In the genomic region with DNA sequence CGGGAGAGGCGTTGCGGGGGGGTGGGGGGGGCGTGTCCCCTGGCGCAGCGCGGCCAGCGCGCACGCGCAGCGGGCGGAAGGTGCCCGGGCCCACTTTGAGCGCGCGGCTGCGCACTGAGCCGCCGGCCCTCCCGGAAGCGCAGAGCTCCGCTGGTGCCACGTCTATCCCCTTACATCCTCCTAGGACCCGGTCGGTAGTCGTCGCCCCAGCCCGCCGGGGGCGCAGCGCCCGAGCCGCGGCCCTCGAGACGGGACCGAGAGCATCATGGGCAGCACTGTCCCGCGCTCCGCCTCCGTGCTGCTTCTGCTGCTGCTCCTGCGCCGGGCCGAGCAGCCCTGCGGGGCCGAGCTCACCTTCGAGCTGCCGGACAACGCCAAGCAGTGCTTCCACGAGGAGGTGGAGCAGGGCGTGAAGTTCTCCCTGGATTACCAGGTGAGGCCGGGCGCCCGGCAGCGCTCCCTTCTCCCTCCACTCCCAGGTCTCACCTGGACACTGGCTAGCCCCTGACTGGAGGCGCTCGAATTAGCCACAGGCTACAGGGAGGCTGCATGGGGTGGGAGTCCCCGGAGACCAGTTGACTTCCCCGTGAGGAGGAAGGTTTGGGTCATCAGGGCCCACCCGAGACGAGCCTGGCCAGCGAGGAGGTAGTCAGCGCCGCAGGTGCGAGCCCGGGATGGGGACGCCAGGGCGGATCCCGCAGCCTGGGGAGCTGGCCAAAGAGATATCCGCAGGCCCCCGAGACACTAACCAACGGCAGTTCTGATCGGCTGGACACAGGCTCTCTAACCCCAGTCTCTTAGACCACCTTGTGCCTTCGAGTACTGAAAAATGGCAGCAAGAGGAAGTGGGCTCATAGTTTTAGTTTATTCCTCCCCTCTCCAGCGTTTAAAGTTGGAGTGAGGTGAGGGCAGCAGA, we compare ENCODE assay signal across 8 cellular contexts. TPM values are rescaled to one million over a fixed set of nuclear protein-coding genes. Genes with fewer than 3 reads are reported as not detected.
DNase-seq lines count a peak whose midpoint lies in the region; ATAC-seq and TF ChIP-seq lines count a peak whose summit lies in the region.

A gene (plus strand): TSS at position 128 of the 916 bp plus-strand sequence. CDS start 138 bp downstream, at position 266.

- ATAC-seq in GM21786 (IDR thresholded peaks at IDR 0.05; ENCODE audit: unreplicated experiment), result peak; percentile 92
- peak; percentile 99 for ATAC-seq in stimulated activated naive CD8-positive, alpha-beta T cell treated with anti-CD3 and anti-CD28 coated beads, Interleukin-15, amount 100 ng/mL, for 72 hours

- H3K4me3 Mint-ChIP-seq in activated T-helper 2 cell treated with anti-CD3 and anti-CD28 coated beads, Interferon-gamma antibody, Interleukin-2, Interleukin-4, amounts not matched to agents 10 μg/mL and 5 μg/mL and 100 μg/mL, durations not matched to agents 14 hours and 24 hours and 36 hours (ENCODE audit: low read depth), result peak within 1 kb of the TSS; percentile 87
- H3K4me3 Mint-ChIP-seq in stimulated activated naive CD8-positive, alpha-beta T cell treated with anti-CD3 and anti-CD28 coated beads, Interleukin-15, amount 100 ng/mL, for 72 hours, result peak within 1 kb of the TSS; percentile 86 to 93

- intact Hi-C loops in activated T-helper 2 cell treated with anti-CD3 and anti-CD28 coated beads, Interferon-gamma antibody, Interleukin-2, Interleukin-4, amounts not matched to agents 10 μg/mL and 5 μg/mL and 100 μg/mL, durations not matched to agents 14 hours and 24 hours and 36 hours (cut with micrococcal nuclease), result no loop called here

- H3K9me3 Mint-ChIP-seq in activated T-helper 2 cell treated with anti-CD3 and anti-CD28 coated beads, Interferon-gamma antibody, Interleukin-2, Interleukin-4, amounts not matched to agents 10 μg/mL and 5 μg/mL and 100 μg/mL, durations not matched to agents 14 hours and 24 hours and 36 hours, result no peaks in the 10 kb centered on the region
- no peaks in the 10 kb centered on the region for H3K9me3 Mint-ChIP-seq in stimulated activated naive CD8-positive, alpha-beta T cell treated with anti-CD3 and anti-CD28 coated beads, Interleukin-15, amount 100 ng/mL, for 72 hours

- H3K9me3 ChIP-seq in neural cell (ENCODE audit: low read length), result no peaks in the 10 kb centered on the region

- TF ChIP-seq EP300 in neural cell (conservative IDR thresholded peaks at IDR 0.05; ENCODE audit: poor library complexity, severe bottlenecking), result no peak

- H3K79me2 ChIP-seq in KMS-11 (ENCODE audit: insufficient read depth, low read depth), result peaks cover 28% of the 10 kb centered on the region
- H3K79me2 ChIP-seq in neural cell (replicated peaks; ENCODE audit: insufficient read depth, low read length), result peaks cover 2% of the 10 kb centered on the region

- peaks cover 17% of the 10 kb centered on the region for H3K4me1 ChIP-seq in KMS-11 (ENCODE audit: low read depth, poor library complexity, severe bottlenecking)

- H3K27me3 Mint-ChIP-seq in activated T-helper 2 cell treated with anti-CD3 and anti-CD28 coated beads, Interferon-gamma antibody, Interleukin-2, Interleukin-4, amounts not matched to agents 10 μg/mL and 5 μg/mL and 100 μg/mL, durations not matched to agents 14 hours and 24 hours and 36 hours (ENCODE audit: low read depth), result peaks cover 28% of the 10 kb centered on the region
- peaks cover 26% of the 10 kb centered on the region for H3K27me3 Mint-ChIP-seq in stimulated activated naive CD8-positive, alpha-beta T cell treated with anti-CD3 and anti-CD28 coated beads, Interleukin-15, amount 100 ng/mL, for 72 hours

- peak; percentile 87 for DNase-seq in EL
- DNase-seq in RWPE1 (ENCODE audit: low spot score), result peak; percentile 97
- DNase-seq in activated T-helper 2 cell treated with anti-CD3 and anti-CD28 coated beads, Interferon-gamma antibody, Interleukin-2, Interleukin-4, amounts not matched to agents 10 μg/mL and 5 μg/mL and 100 μg/mL, durations not matched to agents 14 hours and 24 hours and 36 hours (ENCODE audit: low spot score), result peak; percentile 81
- peak; percentile 64 for DNase-seq in fibroblast of the conjunctiva (ENCODE audit: low read depth)
- DNase-seq in stimulated activated naive CD8-positive, alpha-beta T cell treated with anti-CD3 and anti-CD28 coated beads, Interleukin-15, amount 100 ng/mL, for 72 hours, result peak; percentile 87 to 88

- H2AFZ ChIP-seq in KMS-11 (ENCODE audit: low read depth) (peak within 1 kb of the TSS; percentile 91), neural cell (ENCODE audit: low read depth, low read length) (peak within 1 kb of the TSS; percentile 89)

- no peaks in the 10 kb centered on the region for H3K27me3 ChIP-seq in KMS-11 (ENCODE audit: insufficient read depth, low read depth)
- peaks cover 25% of the 10 kb centered on the region for H3K27me3 ChIP-seq in neural cell (ENCODE audit: insufficient read depth, low read depth, low read length)

- H3K27ac ChIP-seq in KMS-11, result peak within 1 kb of the TSS; percentile 53
- H3K27ac ChIP-seq in RWPE1, result peak within 1 kb of the TSS; percentile 66
- H3K27ac ChIP-seq in neural cell (ENCODE audit: low read length), result peak within 1 kb of the TSS; percentile 51

- TF ChIP-seq RAD21 in neural cell (conservative IDR thresholded peaks at IDR 0.05), result peak; percentile 68

- H3K4me2 ChIP-seq in KMS-11, result peak within 1 kb of the TSS; percentile 90
- H3K4me2 ChIP-seq in neural cell (ENCODE audit: low read length), result peak within 1 kb of the TSS; percentile 74

- H3K9ac ChIP-seq in KMS-11 (peak within 1 kb of the TSS; percentile 89), neural cell (ENCODE audit: low read length) (peak within 1 kb of the TSS; percentile 78)

- H3K27ac Mint-ChIP-seq in activated T-helper 2 cell treated with anti-CD3 and anti-CD28 coated beads, Interferon-gamma antibody, Interleukin-2, Interleukin-4, amounts not matched to agents 10 μg/mL and 5 μg/mL and 100 μg/mL, durations not matched to agents 14 hours and 24 hours and 36 hours, result peak within 1 kb of the TSS; percentile 53
- peak within 1 kb of the TSS; percentile 81 to 94 for H3K27ac Mint-ChIP-seq in stimulated activated naive CD8-positive, alpha-beta T cell treated with anti-CD3 and anti-CD28 coated beads, Interleukin-15, amount 100 ng/mL, for 72 hours

- TF ChIP-seq CTCF in KMS-11 (conservative IDR thresholded peaks at IDR 0.05; ENCODE audit: low read depth, low read length) (0 out of 2 replicates have a peak, but pooled peaks have one; percentile 22), RWPE1 (conservative IDR thresholded peaks at IDR 0.05; ENCODE audit: low read depth) (no peak; the same call in none of the 2 replicates), neural cell (IDR thresholded peaks at IDR 0.05; ENCODE audit: poor library complexity, severe bottlenecking) (peak; percentile 75)

- H3K36me3 ChIP-seq in KMS-11 (ENCODE audit: insufficient read depth), result no peaks in the 10 kb centered on the region; the same call in 1 of the 2 replicates
- H3K36me3 ChIP-seq in neural cell (ENCODE audit: insufficient read depth, low read length), result no peaks in the 10 kb centered on the region

- POLR2A ChIA-PET in RWPE1 (lab: Yijun Ruan, JAX; ENCODE audit: low non-redundant PET), result no interaction called here

- CTCF ChIA-PET in RWPE1 (lab: Yijun Ruan, JAX), result interaction anchor here (0.6 to 1.3 kb wide), 2 partner anchors 285 to 542 kb away, joined by 3 to 4 read pairs; no protein-coding TSS in a partner anchor

- H4K20me1 ChIP-seq in KMS-11 (ENCODE audit: insufficient read depth) (no peaks in the 10 kb centered on the region), neural cell (ENCODE audit: insufficient read depth) (no peaks in the 10 kb centered on the region)

- peaks cover 39% of the 10 kb centered on the region for H3K36me3 Mint-ChIP-seq in activated T-helper 2 cell treated with anti-CD3 and anti-CD28 coated beads, Interferon-gamma antibody, Interleukin-2, Interleukin-4, amounts not matched to agents 10 μg/mL and 5 μg/mL and 100 μg/mL, durations not matched to agents 14 hours and 24 hours and 36 hours (ENCODE audit: low read depth)

- H3K4me3 ChIP-seq in KMS-11 (IDR thresholded peaks at IDR 0.05; ENCODE audit: insufficient read depth, low read depth, low read length) (peak within 1 kb of the TSS; percentile 60), neural cell (ENCODE audit: low read length) (peak within 1 kb of the TSS; percentile 100)

- no peaks in the 10 kb centered on the region for H3K9me2 ChIP-seq in neural cell (ENCODE audit: insufficient read depth, low read length)

- H3K4me1 Mint-ChIP-seq in activated T-helper 2 cell treated with anti-CD3 and anti-CD28 coated beads, Interferon-gamma antibody, Interleukin-2, Interleukin-4, amounts not matched to agents 10 μg/mL and 5 μg/mL and 100 μg/mL, durations not matched to agents 14 hours and 24 hours and 36 hours (ENCODE audit: low read depth), result peaks cover 27% of the 10 kb centered on the region
- peaks cover 53% of the 10 kb centered on the region for H3K4me1 Mint-ChIP-seq in stimulated activated naive CD8-positive, alpha-beta T cell treated with anti-CD3 and anti-CD28 coated beads, Interleukin-15, amount 100 ng/mL, for 72 hours

- H3F3A ChIP-seq in neural cell (ENCODE audit: insufficient read depth, low read length, poor library complexity, severe bottlenecking), result no peaks in the 10 kb centered on the region

TF ChIP-seq in neural cell, 6 proteins besides CTCF, POLR2A, EP300 and RAD21 (continues in another document):
- TF ChIP-seq POLR2AphosphoS5 (IDR thresholded peaks at IDR 0.05), result no peak
- no peak for TF ChIP-seq TAF1 (IDR thresholded peaks at IDR 0.05; ENCODE audit: low read depth)

RNA-seq across cellular contexts. Expression of the gene that starts here (rescaled TPM):
- total RNA-seq in activated T-helper 2 cell treated with anti-CD3 and anti-CD28 coated beads, Interferon-gamma antibody, Interleukin-2, Interleukin-4, amounts not matched to agents 10 μg/mL and 5 μg/mL and 100 μg/mL, durations not matched to agents 14 hours and 24 hours and 36 hours, result 49.8 and 51.6 TPM in 2 replicates
- polyA plus RNA-seq in neural cell, result 83.5 and 103 TPM in 2 replicates
- 40.2 and 44.6 TPM in 2 replicates for polyA minus RNA-seq in neural cell

Comparison
In these comparisons a context has a peak if more than half of its experiments do, and no peak if none do; other contexts are left out.
1. Peak in every context shown above with its lines: DNase-seq, ATAC-seq, H3K4me3 ChIP-seq and H3K27ac ChIP-seq.